Comparison of ENCODE assay signal across 16 cellular contexts in genomic region chr4:122668241-122668640, GRCh38. TPM values are rescaled to one million over a fixed set of nuclear protein-coding genes. Genes with fewer than 3 reads are reported as not detected.
DNase-seq lines count a peak whose midpoint lies in the region; ATAC-seq, FAIRE-seq and TF ChIP-seq lines count a peak whose summit lies in the region.
"Had no signal": no experiment of that assay in that cellular context is flagged by ENCODE, and none has a peak within 500 bp of the region (broad histone marks: within the 10 kb centered on the region; RNA-seq: fewer than 3 reads in every experiment).

No MANE protein-coding gene starts in this region.

- H2BK120ac ChIP-seq in neuronal stem cell (ENCODE audit: low read depth, low read length), result no peak overlapping the region

- no CpG with 5 or more reads among the region's 4 CpGs for WGBS in neuronal stem cell (ENCODE audit: extremely low coverage in 2 of 2, insufficient read length in 2 of 2, insufficient replicate concordance in 1 of 2), 2 donors

- no peaks in the 10 kb centered on the region for H3K36me3 Mint-ChIP-seq in CD4-positive, alpha-beta memory T cell
- no peaks in the 10 kb centered on the region for H3K36me3 Mint-ChIP-seq in type B pancreatic cell
- H3K36me3 Mint-ChIP-seq: neural progenitor cell had no signal

- no peak for ATAC-seq in GM21576 (IDR thresholded peaks at IDR 0.05; ENCODE audit: unreplicated experiment)

- H3K9ac ChIP-seq in neuronal stem cell (ENCODE audit: low read depth, low read length, poor library complexity) (no peak overlapping the region), kidney (ENCODE audit: low read length in 2 of 2) (no peak overlapping the region)
- H3K9ac ChIP-seq: neural progenitor cell had no signal

- H3K18ac ChIP-seq in neuronal stem cell (ENCODE audit: low read length), result no peak overlapping the region

- H4K91ac ChIP-seq in neuronal stem cell (ENCODE audit: low read depth, low read length, poor library complexity), result no peak overlapping the region

- H3K9me3 Mint-ChIP-seq in CD4-positive, alpha-beta memory T cell, result peaks cover 0 to 1% (median 0%) of the 10 kb centered on the region in 8 donors
- H3K9me3 Mint-ChIP-seq in type B pancreatic cell, result no peaks in the 10 kb centered on the region
- H3K9me3 Mint-ChIP-seq: neural progenitor cell had no signal

- H3K27ac ChIP-seq in neuronal stem cell (replicated peaks; ENCODE audit: low read length), result no peak overlapping the region
- H3K27ac ChIP-seq in kidney (ENCODE audit: low read depth in 2 of 2, low read length in 2 of 2), result no peak overlapping the region
- no peak overlapping the region for H3K27ac ChIP-seq in CD4-positive, alpha-beta memory T cell (ENCODE audit: low read depth, low read length)
- H3K27ac ChIP-seq: dorsolateral prefrontal cortex, neural progenitor cell, tibial nerve had no signal

- TF ChIP-seq CTCF in cardiac fibroblast (IDR thresholded peaks at IDR 0.05; ENCODE audit: low read depth, low read length) (no peak), kidney (IDR thresholded peaks at IDR 0.05; ENCODE audit: borderline replicate concordance, extremely low read depth, insufficient read depth) (no peak), type B pancreatic cell (conservative IDR thresholded peaks at IDR 0.05) (no peak)

- H2AFZ ChIP-seq in neuronal stem cell (ENCODE audit: low read length), result peak overlapping the region; percentile 15

- H3K23ac ChIP-seq in neuronal stem cell (ENCODE audit: low read depth, low read length, poor library complexity), result no peak overlapping the region

- H2BK12ac ChIP-seq in neuronal stem cell (ENCODE audit: low read length), result no peak overlapping the region

- peak overlapping the region in 1 of 7 donors; percentile 68 for H3K27ac Mint-ChIP-seq in CD4-positive, alpha-beta memory T cell
- H3K27ac Mint-ChIP-seq in type B pancreatic cell, result no peak overlapping the region

- H3K4me2 ChIP-seq in neuronal stem cell (ENCODE audit: insufficient read depth, low read length, poor library complexity, severe bottlenecking), result no peak overlapping the region
- H3K4me2 ChIP-seq: neural progenitor cell had no signal

- H3K36me3 ChIP-seq in neuronal stem cell (replicated peaks in 1 of 2; ENCODE audit: control insufficient read depth in 2 of 2, insufficient read depth in 2 of 2, low read length in 2 of 2), result no peaks in the 10 kb centered on the region
- H3K36me3 ChIP-seq in kidney (ENCODE audit: control insufficient read depth in 1 of 2, insufficient read depth in 2 of 2, low read length in 2 of 2), result no peaks in the 10 kb centered on the region
- H3K36me3 ChIP-seq in CD4-positive, alpha-beta memory T cell (ENCODE audit: insufficient read depth, low read length), result no peaks in the 10 kb centered on the region
- H3K36me3 ChIP-seq: MG63, neural progenitor cell, tibial nerve had no signal

- H3K4me3 Mint-ChIP-seq in CD4-positive, alpha-beta memory T cell, result no peak overlapping the region
- H3K4me3 Mint-ChIP-seq in type B pancreatic cell, result no peak overlapping the region
- H3K4me3 Mint-ChIP-seq: neural progenitor cell had no signal

- CTCF ChIA-PET in CD4-positive, alpha-beta memory T cell (lab: Charles Lee; ENCODE audit: partially characterized antibody), result interaction anchor here (1.1 to 1.7 kb wide), 2 partner anchors 16 to 49 kb away, joined by 3 to 4 read pairs; no protein-coding TSS in a partner anchor

- H2BK5ac ChIP-seq in neuronal stem cell (ENCODE audit: low read length), result no peak overlapping the region

- H3K4me1 ChIP-seq in neuronal stem cell (ENCODE audit: control insufficient read depth in 2 of 2, insufficient read depth in 1 of 2, low read depth in 1 of 2, low read length in 2 of 2) (peaks cover 4 to 5% of the 10 kb centered on the region in 2 donors), kidney (ENCODE audit: control insufficient read depth in 1 of 2, insufficient read depth in 1 of 2, low read depth in 1 of 2, low read length in 2 of 2) (no peaks in the 10 kb centered on the region)
- H3K4me1 ChIP-seq in CD4-positive, alpha-beta memory T cell (ENCODE audit: insufficient read depth, low read length), result peaks cover 29% of the 10 kb centered on the region

- H3K27me3 Mint-ChIP-seq in CD4-positive, alpha-beta memory T cell, result peaks cover 0 to 1% of the 10 kb centered on the region in 2 donors
- H3K27me3 Mint-ChIP-seq in type B pancreatic cell, result peaks cover 5% of the 10 kb centered on the region

- intact Hi-C loops in kidney (cut with DNase I), result no loop called here
- intact Hi-C loops in CD4-positive, alpha-beta memory T cell (cut with micrococcal nuclease), result no loop called here

- H3K79me1 ChIP-seq in neuronal stem cell (ENCODE audit: low read depth, low read length), result no peaks in the 10 kb centered on the region

- no peak overlapping the region for H3K4ac ChIP-seq in neuronal stem cell (ENCODE audit: low read length)

- FAIRE-seq in HTR-8/SVneo (lab: Jason Lieb, UNC), result no peak
- no peak for FAIRE-seq in kidney (lab: Jason Lieb, UNC)
- FAIRE-seq: D721Med had no signal

- no peak overlapping the region for H2BK15ac ChIP-seq in neuronal stem cell (ENCODE audit: low read length)

- no peak overlapping the region for H3K14ac ChIP-seq in neuronal stem cell (ENCODE audit: low read length)

- H3K9me3 ChIP-seq in neuronal stem cell (replicated peaks in 1 of 2; ENCODE audit: control insufficient read depth in 2 of 2, insufficient read depth in 1 of 2, low read depth in 1 of 2, low read length in 2 of 2), result no peaks in the 10 kb centered on the region
- H3K9me3 ChIP-seq in kidney (ENCODE audit: control insufficient read depth in 1 of 2, low read length in 2 of 2), result no peaks in the 10 kb centered on the region
- no peaks in the 10 kb centered on the region for H3K9me3 ChIP-seq in CD4-positive, alpha-beta memory T cell (ENCODE audit: control insufficient read depth in 1 of 2, low read length in 2 of 2)
- H3K9me3 ChIP-seq: MG63 had no signal

- DNase-seq in EL (peak; percentile 72), HTR-8/SVneo (ENCODE audit: insufficient read length, low spot score) (peak; percentile 32), cardiac fibroblast (ENCODE audit: low read depth in 2 of 2) (peak; percentile 26 to 64), neuronal stem cell (ENCODE audit: low spot score) (no peak), kidney (no peak), type B pancreatic cell (ENCODE audit: extremely low spot score, unreplicated experiment) (no peak)
- no peak for DNase-seq in CD4-positive, alpha-beta memory T cell
- DNase-seq: activated CD4-positive, alpha-beta T cell treated with anti-CD3 and anti-CD28 coated beads, Interleukin-2, amount 50 U/mL, for 1 hour; activated gamma-delta T cell treated with Interleukin-2 at 50 U/mL for 16 hours; dorsolateral prefrontal cortex; MG63; NCI-H2171 had no signal

- no peak overlapping the region for H4K8ac ChIP-seq in neuronal stem cell (ENCODE audit: low read depth, low read length)

- POLR2A ChIA-PET in CD4-positive, alpha-beta memory T cell (lab: Charles Lee; ENCODE audit: partially characterized antibody), result no interaction called here

- H3K4me1 Mint-ChIP-seq in CD4-positive, alpha-beta memory T cell, result peaks cover 22 to 32% (median 27%) of the 10 kb centered on the region in 4 donors
- H3K4me1 Mint-ChIP-seq in type B pancreatic cell (ENCODE audit: unreplicated experiment), result no peaks in the 10 kb centered on the region

- no peaks in the 10 kb centered on the region for H3K27me3 ChIP-seq in neuronal stem cell (ENCODE audit: control insufficient read depth in 3 of 3, insufficient read depth in 3 of 3, low read depth in 1 of 3, low read length in 3 of 3)
- no peaks in the 10 kb centered on the region for H3K27me3 ChIP-seq in CD4-positive, alpha-beta memory T cell (ENCODE audit: insufficient read depth, low read length)
- H3K27me3 ChIP-seq: dorsolateral prefrontal cortex, MG63, neural progenitor cell, tibial nerve had no signal

- H2AK5ac ChIP-seq in neuronal stem cell (ENCODE audit: low read depth, low read length), result no peak overlapping the region

- no peak overlapping the region for H3K4me3 ChIP-seq in cardiac fibroblast (replicated peaks in 1 of 2; ENCODE audit: low read depth in 2 of 2, low read length in 2 of 2)
- no peak overlapping the region for H3K4me3 ChIP-seq in neuronal stem cell (ENCODE audit: low read length in 2 of 2)
- H3K4me3 ChIP-seq in kidney (ENCODE audit: low read length in 2 of 2), result no peak overlapping the region
- H3K4me3 ChIP-seq in CD4-positive, alpha-beta memory T cell (ENCODE audit: low read length in 2 of 2), result no peak overlapping the region
- H3K4me3 ChIP-seq: dorsolateral prefrontal cortex, MG63, neural progenitor cell, tibial nerve had no signal

RNA-seq across cellular contexts. Expression of gene IL21, which starts 47.4 kb away (rescaled TPM):
- not detected for polyA plus RNA-seq in neuronal stem cell (2013, experiment 1 of 2)
- not detected for polyA plus RNA-seq in neuronal stem cell (2013, experiment 2 of 2)
- not detected for total RNA-seq in kidney
- polyA plus RNA-seq in kidney (ENCODE audit: insufficient read depth, low read depth, low replicate concordance), result not detected
- total RNA-seq in CD4-positive, alpha-beta memory T cell, result under 1 TPM in 1 of 2 experiments, not detected in 1; 0.28 TPM
- polyA plus RNA-seq in CD4-positive, alpha-beta memory T cell, result under 1 TPM in 1 of 2 donors, not detected in 1; 0.10 TPM
- not detected in 2 replicates for total RNA-seq in type B pancreatic cell (ENCODE audit: low replicate concordance)
- total RNA-seq: dorsolateral prefrontal cortex, tibial nerve had no signal

Comparison
In these comparisons a context has a peak if more than half of its experiments do, and no peak if none do; other contexts are left out.
1. DNase-seq: peak in EL (single experiment), HTR-8/SVneo (single experiment) and cardiac fibroblast (2 of 2); none in neuronal stem cell (single experiment), kidney (single experiment), CD4-positive, alpha-beta memory T cell (0 of 5) and type B pancreatic cell (single experiment).